16 cellular contexts compared by ENCODE assay signal in genomic region chr7:115227473-115228235, GRCh38.
"Had no signal": no experiment of that assay in that cellular context is flagged by ENCODE, and none has a peak within 500 bp of the region (broad histone marks: within the 10 kb centered on the region; RNA-seq: fewer than 3 reads in every experiment).

No MANE protein-coding gene starts in this region.

- H3K4me2 ChIP-seq: hepatocyte had no signal

- H3K27me3 ChIP-seq: colonic mucosa, esophagus muscularis mucosa, hepatocyte, neutrophil, stomach had no signal

- H2AFZ ChIP-seq: hepatocyte had no signal

- H3K36me3 Mint-ChIP-seq: naive thymus-derived CD8-positive, alpha-beta T cell had no signal

- DNase-seq: colonic mucosa; effector CD8-positive, alpha-beta T cell; foreskin fibroblast; head of caudate nucleus; kidney; mammary epithelial cell; mucosa of descending colon; naive thymus-derived CD8-positive, alpha-beta T cell; psoas muscle; small intestine; stimulated activated CD4-positive, alpha-beta T cell treated with anti-CD3 and anti-CD28 coated beads, Interleukin-12 subunit alpha, Interleukin-12 subunit beta, amount 100 ng/mL, for 4 hours; stimulated activated naive CD4-positive, alpha-beta T cell; stomach had no signal

- H3K4me3 Mint-ChIP-seq: naive thymus-derived CD8-positive, alpha-beta T cell had no signal

- H3K27ac Mint-ChIP-seq: naive thymus-derived CD8-positive, alpha-beta T cell had no signal

- H3K4me1 ChIP-seq: colonic mucosa, psoas muscle had no signal

- H3K4me3 ChIP-seq: colonic mucosa, esophagus muscularis mucosa, hepatocyte, mucosa of descending colon, psoas muscle, stomach had no signal

- H3K27ac ChIP-seq: colonic mucosa, esophagus muscularis mucosa, hepatocyte, neutrophil, psoas muscle, stomach had no signal

- H3K36me3 ChIP-seq: colonic mucosa, esophagus muscularis mucosa, neutrophil, stomach had no signal

- H3K9me3 ChIP-seq: colonic mucosa, esophagus muscularis mucosa, mucosa of descending colon, neutrophil, psoas muscle, stomach had no signal

- H3K79me2 ChIP-seq: hepatocyte had no signal

- ATAC-seq: mucosa of descending colon; naive thymus-derived CD8-positive, alpha-beta T cell; psoas muscle had no signal

- H3K9me3 Mint-ChIP-seq: naive thymus-derived CD8-positive, alpha-beta T cell had no signal
